1 cellular context compared by ENCODE assay signal in the genomic region with DNA sequence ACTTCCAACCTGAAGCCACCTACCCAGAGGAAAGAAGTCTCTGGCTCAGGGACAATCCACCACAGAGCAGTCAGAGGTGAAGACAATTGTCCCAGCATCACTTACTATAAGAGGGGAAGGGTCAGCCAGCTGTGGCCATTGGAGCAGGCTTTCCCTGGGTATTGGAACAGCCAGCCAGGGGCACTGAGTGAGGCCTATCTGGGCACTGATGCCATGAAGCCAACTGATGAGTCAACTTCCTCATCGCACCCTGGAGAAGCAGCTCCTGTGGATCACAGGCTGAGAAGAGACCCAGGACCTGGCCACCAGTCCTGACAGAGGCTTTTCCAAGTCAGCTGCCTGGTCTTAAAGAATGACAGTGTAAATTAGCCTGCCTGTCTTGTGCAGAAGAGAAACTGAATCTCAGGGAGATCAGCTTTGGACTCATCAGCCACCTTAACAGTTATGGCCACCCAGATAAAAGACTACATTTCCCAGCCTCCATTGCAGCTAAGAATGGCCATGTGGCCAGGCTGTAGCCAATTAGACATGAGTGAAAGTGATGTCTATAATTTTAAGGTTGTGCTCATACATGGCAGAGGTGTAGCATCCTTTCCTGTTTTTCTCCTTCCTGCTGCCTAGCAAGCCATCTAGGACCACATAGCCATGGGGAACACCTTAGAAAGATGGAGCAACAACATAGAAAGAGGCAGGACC.
A peak's percentile ranks its signal among the peaks of the same experiment; 100 is the strongest.
TF ChIP-seq lines count a peak whose summit lies in the region.

No MANE protein-coding gene starts in this region.

TF ChIP-seq in H1, 55 proteins besides CTCF, POLR2A, EP300 and RAD21:
- TF ChIP-seq TCF12 (IDR thresholded peaks at IDR 0.05; ENCODE audit: low read depth, low read length) = no peak
- no peak for TF ChIP-seq PHF8 (conservative IDR thresholded peaks at IDR 0.05; ENCODE audit: low read depth, low read length)
- no peak for TF ChIP-seq EGR1 (IDR thresholded peaks at IDR 0.05; ENCODE audit: borderline replicate concordance, low read depth, low read length)
- TF ChIP-seq ATF3 (IDR thresholded peaks at IDR 0.05; ENCODE audit: insufficient read depth, low read depth, low read length) = peak; percentile 74
- peak; percentile 48; the same call in 1 of the 2 replicates for TF ChIP-seq CHD2 (IDR thresholded peaks at IDR 0.05; ENCODE audit: low read length)
- no peak for TF ChIP-seq RNF2 (IDR thresholded peaks at IDR 0.05; ENCODE audit: borderline replicate concordance, low read depth, low read length, missing control alignments, poor library complexity, severe bottlenecking)
- TF ChIP-seq YY1 (IDR thresholded peaks at IDR 0.05; ENCODE audit: low read depth, low read length) = peak; percentile 96
- peak; percentile 41; the same call in 1 of the 2 replicates for TF ChIP-seq SP1 (IDR thresholded peaks at IDR 0.05; ENCODE audit: low read depth, low read length)
- peak; percentile 85 for TF ChIP-seq SIX5 (IDR thresholded peaks at IDR 0.05; ENCODE audit: low read depth, low read length)
- TF ChIP-seq, protein P1, sequence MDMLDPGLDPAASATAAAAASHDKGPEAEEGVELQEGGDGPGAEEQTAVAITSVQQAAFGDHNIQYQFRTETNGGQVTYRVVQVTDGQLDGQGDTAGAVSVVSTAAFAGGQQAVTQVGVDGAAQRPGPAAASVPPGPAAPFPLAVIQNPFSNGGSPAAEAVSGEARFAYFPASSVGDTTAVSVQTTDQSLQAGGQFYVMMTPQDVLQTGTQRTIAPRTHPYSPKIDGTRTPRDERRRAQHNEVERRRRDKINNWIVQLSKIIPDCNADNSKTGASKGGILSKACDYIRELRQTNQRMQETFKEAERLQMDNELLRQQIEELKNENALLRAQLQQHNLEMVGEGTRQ (IDR thresholded peaks at IDR 0.05; ENCODE audit: low read length) = peak; percentile 90
